ENCODE assay signal across 24 cellular contexts in genomic region chr1:44282704-44283426, GRCh38.
A peak's percentile ranks its signal among the peaks of the same experiment; 100 is the strongest.
DNase-seq lines count a peak whose midpoint lies in the region; ATAC-seq, FAIRE-seq and TF ChIP-seq lines count a peak whose summit lies in the region.
"Had no signal": no experiment of that assay in that cellular context is flagged by ENCODE, and none has a peak within 500 bp of the region (broad histone marks: within the 10 kb centered on the region; RNA-seq: fewer than 3 reads in every experiment).

No MANE protein-coding gene starts in this region.

- no peaks in the 10 kb centered on the region for H3K27me3 ChIP-seq in H9 (ENCODE audit: insufficient read depth, low read length)
- H3K27me3 ChIP-seq in neutrophil = no peaks in the 10 kb centered on the region
- H3K27me3 ChIP-seq: adrenal gland, SJSA1, testis, vagina had no signal

- no peak overlapping the region for H4K5ac ChIP-seq in H9 (ENCODE audit: insufficient read length, low read depth, low read length)

- H2AK5ac ChIP-seq in H9 (ENCODE audit: insufficient read length, low read length) = no peak overlapping the region

- H2BK20ac ChIP-seq in H9 (ENCODE audit: low read depth, low read length, poor library complexity, severe bottlenecking) = no peak overlapping the region

- peaks cover 6 to 19% (median 6%) of the 10 kb centered on the region in 3 experiments; a peak in 6 of 7 replicates for H3K36me3 Mint-ChIP-seq in H9 (ENCODE audit: insufficient read depth in 1 of 3, low read depth in 3 of 3)
- H3K36me3 Mint-ChIP-seq in endothelial cell (ENCODE audit: low read depth, unreplicated experiment) = peaks cover 26% of the 10 kb centered on the region

- no peak overlapping the region for H2BK5ac ChIP-seq in H9 (ENCODE audit: insufficient read length, low read length)

- no peak overlapping the region for H3K18ac ChIP-seq in H9 (ENCODE audit: insufficient read length, low read depth, low read length)

- no peak overlapping the region for H3K23ac ChIP-seq in H9 (ENCODE audit: insufficient read length, low read depth, low read length)

- no peaks in the 10 kb centered on the region for H3K79me2 ChIP-seq in H9 (ENCODE audit: insufficient read depth, low read length)

- H3K9me3 Mint-ChIP-seq in H9 (no peaks in the 10 kb centered on the region), endothelial cell (ENCODE audit: unreplicated experiment) (no peaks in the 10 kb centered on the region)
- H3K9me3 Mint-ChIP-seq: activated naive CD4-positive, alpha-beta T cell treated with anti-CD3 and anti-CD28 coated beads for 36 hours; brain; CD8-positive, alpha-beta memory T cell; WTC11 had no signal

- no peaks in the 10 kb centered on the region for H3K36me3 ChIP-seq in neutrophil
- H3K36me3 ChIP-seq: adrenal gland had no signal

- H3K4me1 ChIP-seq in H9 (ENCODE audit: insufficient read depth, low read length) (no peaks in the 10 kb centered on the region; the same call in 1 of the 2 replicates), neutrophil (ENCODE audit: control insufficient read depth in 1 of 2, insufficient read depth in 1 of 2, low read depth in 1 of 2, low read length in 1 of 2) (peaks cover 14 to 26% of the 10 kb centered on the region in 2 experiments)
- H3K4me1 ChIP-seq: SJSA1, vagina had no signal

- H3K27ac ChIP-seq in H9 (ENCODE audit: insufficient read length, low read depth, low read length) (no peak overlapping the region), neutrophil (peak overlapping the region; percentile 51)
- H3K27ac ChIP-seq: adrenal gland, SJSA1, testis, vagina had no signal

- H4K8ac ChIP-seq in H9 (replicated peaks; ENCODE audit: insufficient read length, low read depth, low read length) = no peak overlapping the region

- no peaks in the 10 kb centered on the region for H3K9me3 ChIP-seq in H9 (ENCODE audit: control insufficient read depth, low read depth, low read length)
- no peaks in the 10 kb centered on the region for H3K9me3 ChIP-seq in neutrophil
- H3K9me3 ChIP-seq: adrenal gland, SJSA1, testis, vagina had no signal

- no peak overlapping the region for H3K4ac ChIP-seq in H9 (ENCODE audit: low read depth, low read length)

- no peak overlapping the region for H3T11ph ChIP-seq in H9 (ENCODE audit: low read length)

- no peak overlapping the region for H3K14ac ChIP-seq in H9 (ENCODE audit: insufficient read depth, low read length)

- no peak overlapping the region for H2BK120ac ChIP-seq in H9 (ENCODE audit: low read depth, low read length, poor library complexity, severe bottlenecking)

- no peaks in the 10 kb centered on the region for H3K79me1 ChIP-seq in H9 (ENCODE audit: insufficient read depth, low read depth, low read length, poor library complexity, severe bottlenecking)

- H2AFZ ChIP-seq in H9 (ENCODE audit: low read length) = no peak overlapping the region

- H3K56ac ChIP-seq in H9 (ENCODE audit: insufficient read length, low read depth, low read length) = no peak overlapping the region

- H3K23me2 ChIP-seq in H9 (ENCODE audit: insufficient read length, low read depth, low read length, poor library complexity, severe bottlenecking) = no peaks in the 10 kb centered on the region

- no peak for TF ChIP-seq CTCF in H9 (conservative IDR thresholded peaks at IDR 0.05)
- TF ChIP-seq CTCF in endothelial cell (IDR thresholded peaks at IDR 0.05; ENCODE audit: unreplicated experiment) = no peak
- TF ChIP-seq CTCF in neutrophil (IDR thresholded peaks at IDR 0.05) = no peak

- H4K20me1 ChIP-seq in H9 (ENCODE audit: control insufficient read depth, insufficient read depth, insufficient read length) = no peaks in the 10 kb centered on the region

- H3K9ac ChIP-seq in H9 (ENCODE audit: extremely low read depth, insufficient read length, low read length) = no peak overlapping the region

- H3K4me1 Mint-ChIP-seq in H9 = peaks cover 0 to 3% of the 10 kb centered on the region in 2 experiments; a peak in 1 of 4 replicates
- peaks cover 13% of the 10 kb centered on the region for H3K4me1 Mint-ChIP-seq in endothelial cell (ENCODE audit: unreplicated experiment)
- H3K4me1 Mint-ChIP-seq: brain; CD8-positive, alpha-beta memory T cell; WTC11 had no signal

- H3K4me3 Mint-ChIP-seq in H9 = no peak overlapping the region
- peak overlapping the region; percentile 56 for H3K4me3 Mint-ChIP-seq in endothelial cell (ENCODE audit: unreplicated experiment)
- H3K4me3 Mint-ChIP-seq: activated naive CD4-positive, alpha-beta T cell treated with anti-CD3 and anti-CD28 coated beads for 36 hours; brain; CD8-positive, alpha-beta memory T cell; WTC11 had no signal

- H2BK15ac ChIP-seq in H9 (ENCODE audit: low read depth, low read length) = peak overlapping the region; percentile 20; the same call in 1 of the 2 replicates

- H2BK12ac ChIP-seq in H9 (ENCODE audit: insufficient read length, low read depth, low read length) = no peak overlapping the region

- H3K27ac Mint-ChIP-seq in H9 (no peak overlapping the region), endothelial cell (ENCODE audit: unreplicated experiment) (no peak overlapping the region)
- H3K27ac Mint-ChIP-seq: activated naive CD4-positive, alpha-beta T cell treated with anti-CD3 and anti-CD28 coated beads for 36 hours; WTC11 had no signal

- no CpG with 5 or more reads among the region's 8 CpGs for WGBS in H9 (ENCODE audit: extremely low coverage, insufficient read length, low lambda C conversion rate)

- FAIRE-seq in HTR-8/SVneo (lab: Jason Lieb, UNC) = no peak
- FAIRE-seq: kidney had no signal

- ATAC-seq in GM18867 (IDR thresholded peaks at IDR 0.05; ENCODE audit: unreplicated experiment) (no peak), GM21529 (IDR thresholded peaks at IDR 0.05; ENCODE audit: unreplicated experiment) (no peak)
- ATAC-seq: stimulated activated naive CD8-positive, alpha-beta T cell treated with anti-CD3 and anti-CD28 coated beads, Interleukin-15, Interleukin-2, amounts not matched to agents 100 U/mL and 50 U/mL, for 24 hours; WTC11 had no signal

- H3K4me2 ChIP-seq in H9 (ENCODE audit: insufficient read depth, insufficient read length, low read length) = no peak overlapping the region

- no peaks in the 10 kb centered on the region for H3K27me3 Mint-ChIP-seq in H9 (ENCODE audit: low read depth)
- no peaks in the 10 kb centered on the region for H3K27me3 Mint-ChIP-seq in endothelial cell (ENCODE audit: unreplicated experiment)
- H3K27me3 Mint-ChIP-seq: brain; CD8-positive, alpha-beta memory T cell had no signal

- no peak overlapping the region for H3K4me3 ChIP-seq in neutrophil (ENCODE audit: low read depth in 1 of 2, low read length in 1 of 2)
- H3K4me3 ChIP-seq: adrenal gland, SJSA1, testis, vagina had no signal

- DNase-seq in NCI-H345 (lab: John Stamatoyannopoulos, UW) (peak; percentile 41), NCI-H345 treated with DMSO at 0.1 percent for 48 hours (lab: John Stamatoyannopoulos, UW; ENCODE audit: unreplicated experiment) (no peak), H9 (no peak), endothelial cell (ENCODE audit: low spot score) (no peak), HTR-8/SVneo (ENCODE audit: insufficient read length, low spot score) (no peak)
- DNase-seq: 8988T; activated CD4-positive, alpha-beta T cell treated with anti-CD3 and anti-CD28 coated beads, Interleukin-2, amount 50 U/mL, for 4 hours; activated naive CD4-positive, alpha-beta T cell treated with anti-CD3 and anti-CD28 coated beads for 36 hours; CD8-positive, alpha-beta memory T cell; GDM1; kidney; NCI-H1436 treated with DMSO at 0.1 percent for 48 hours; NCI-H2107; NCI-H524; stimulated activated naive CD8-positive, alpha-beta T cell treated with anti-CD3 and anti-CD28 coated beads, Interleukin-15, Interleukin-2, amounts not matched to agents 100 U/mL and 50 U/mL, for 24 hours; testis had no signal

- no peak overlapping the region for H4K91ac ChIP-seq in H9 (ENCODE audit: insufficient read length, low read depth, low read length)
